31 cellular contexts compared by ENCODE assay signal in the genomic region with DNA sequence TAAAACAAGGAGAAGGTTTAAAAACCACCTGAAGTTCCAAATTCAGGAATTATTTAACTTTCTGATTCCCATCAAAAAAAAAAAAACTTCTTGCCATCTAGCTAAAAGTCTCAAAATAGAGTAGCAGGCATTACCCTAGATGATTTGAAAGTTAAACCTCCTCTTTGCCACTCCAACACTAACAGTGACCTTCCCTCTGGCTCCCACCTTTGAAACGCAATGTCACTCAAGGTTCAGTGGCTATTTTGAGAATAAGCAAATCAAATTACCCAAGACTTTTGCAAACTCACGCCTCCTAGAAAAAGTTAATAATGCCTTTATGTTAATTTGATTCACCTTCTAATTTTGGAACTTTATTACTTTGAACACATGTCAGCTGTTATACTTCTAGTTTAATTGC.
"Had no signal": no experiment of that assay in that cellular context is flagged by ENCODE, and none has a peak within 500 bp of the region (broad histone marks: within the 10 kb centered on the region; RNA-seq: fewer than 3 reads in every experiment).

No MANE protein-coding gene starts in this region.

- H3K27me3 ChIP-seq: brain microvascular endothelial cell had no signal

- H3K27ac Mint-ChIP-seq: activated CD4-positive, alpha-beta memory T cell treated with anti-CD3 and anti-CD28 coated beads, Interleukin-2, amount 10 ng/mL, durations not matched to agents 7 days and 5 days; activated CD8-positive, alpha-beta memory T cell treated with anti-CD3 and anti-CD28 coated beads, Interleukin-2, amount 10 ng/mL, durations not matched to agents 7 days and 5 days; activated naive CD4-positive, alpha-beta T cell treated with anti-CD3 and anti-CD28 coated beads, Interleukin-2, amount 10 ng/mL, durations not matched to agents 7 days and 5 days; activated naive CD8-positive, alpha-beta T cell; activated naive CD8-positive, alpha-beta T cell treated with anti-CD3 and anti-CD28 coated beads, Interleukin-2, amount 50 U/mL, for 24 hours had no signal

- H3K4me1 Mint-ChIP-seq: activated CD4-positive, alpha-beta memory T cell treated with anti-CD3 and anti-CD28 coated beads, Interleukin-2, amount 10 ng/mL, durations not matched to agents 7 days and 5 days; activated CD8-positive, alpha-beta memory T cell treated with anti-CD3 and anti-CD28 coated beads, Interleukin-2, amount 10 ng/mL, durations not matched to agents 7 days and 5 days; activated naive CD4-positive, alpha-beta T cell treated with anti-CD3 and anti-CD28 coated beads, Interleukin-2, amount 10 ng/mL, durations not matched to agents 7 days and 5 days; activated naive CD8-positive, alpha-beta T cell treated with anti-CD3 and anti-CD28 coated beads, Interleukin-2, amount 50 U/mL, for 24 hours; central memory CD8-positive, alpha-beta T cell had no signal

- DNase-seq: activated CD4-positive, alpha-beta memory T cell treated with anti-CD3 and anti-CD28 coated beads, Interleukin-2, amount 10 ng/mL, durations not matched to agents 7 days and 5 days; activated CD4-positive, alpha-beta T cell treated with anti-CD3 and anti-CD28 coated beads for 1 hour; activated CD4-positive, alpha-beta T cell treated with anti-CD3 and anti-CD28 coated beads for 48 hours; activated CD4-positive, CD25-positive, alpha-beta regulatory T cell; activated CD8-positive, alpha-beta memory T cell treated with anti-CD3 and anti-CD28 coated beads for 24 hours; activated CD8-positive, alpha-beta memory T cell treated with anti-CD3 and anti-CD28 coated beads, Interleukin-2, amount 10 ng/mL, durations not matched to agents 7 days and 5 days; activated CD8-positive, alpha-beta memory T cell treated with anti-CD3 and anti-CD28 coated beads, Interleukin-2, amount 50 U/mL, for 48 hours; activated effector memory CD4-positive, alpha-beta T cell treated with Interleukin-2 at 50 U/mL for 16 hours; activated naive CD4-positive, alpha-beta T cell treated with anti-CD3 and anti-CD28 coated beads, Interleukin-2, amount 10 ng/mL, durations not matched to agents 7 days and 5 days; activated naive CD8-positive, alpha-beta T cell treated with anti-CD3 and anti-CD28 coated beads, Interleukin-2, amount 50 U/mL, for 24 hours; activated T-cell treated with anti-CD3 and anti-CD28 coated beads, Interleukin-2, amount 50 U/mL, for 48 hours; anterior cingulate cortex; brain microvascular endothelial cell; KG1; MM.1S; MV-4-11; NCI-H1092; NCI-H1436 treated with DMSO at 0.1 percent for 48 hours; NCI-H1694 treated with DMSO at 0.1 percent for 48 hours; NCI-H2029; NCI-H345; NCI-H524 treated with DMSO at 0.1 percent for 48 hours; OCI-M1; Right ventricle myocardium superior; SW 1271; T-helper 1 cell; T-helper 2 cell; T-helper 9 cell; WERI-Rb-1 had no signal

- H3K9me3 Mint-ChIP-seq: activated CD4-positive, alpha-beta memory T cell treated with anti-CD3 and anti-CD28 coated beads, Interleukin-2, amount 10 ng/mL, durations not matched to agents 7 days and 5 days; activated naive CD4-positive, alpha-beta T cell treated with anti-CD3 and anti-CD28 coated beads, Interleukin-2, amount 10 ng/mL, durations not matched to agents 7 days and 5 days; activated naive CD8-positive, alpha-beta T cell treated with anti-CD3 and anti-CD28 coated beads, Interleukin-2, amount 50 U/mL, for 24 hours; central memory CD8-positive, alpha-beta T cell had no signal

- H3K27ac ChIP-seq: brain microvascular endothelial cell, WERI-Rb-1 had no signal

- H3K4me3 Mint-ChIP-seq: activated CD4-positive, alpha-beta memory T cell treated with anti-CD3 and anti-CD28 coated beads, Interleukin-2, amount 10 ng/mL, durations not matched to agents 7 days and 5 days; activated CD8-positive, alpha-beta memory T cell treated with anti-CD3 and anti-CD28 coated beads, Interleukin-2, amount 10 ng/mL, durations not matched to agents 7 days and 5 days; activated naive CD4-positive, alpha-beta T cell treated with anti-CD3 and anti-CD28 coated beads, Interleukin-2, amount 10 ng/mL, durations not matched to agents 7 days and 5 days; activated naive CD8-positive, alpha-beta T cell; activated naive CD8-positive, alpha-beta T cell treated with anti-CD3 and anti-CD28 coated beads, Interleukin-2, amount 50 U/mL, for 24 hours; central memory CD8-positive, alpha-beta T cell had no signal

- H3K36me3 ChIP-seq: brain microvascular endothelial cell, WERI-Rb-1 had no signal

- H3K27me3 Mint-ChIP-seq: activated CD4-positive, alpha-beta memory T cell treated with anti-CD3 and anti-CD28 coated beads, Interleukin-2, amount 10 ng/mL, durations not matched to agents 7 days and 5 days; activated CD8-positive, alpha-beta memory T cell treated with anti-CD3 and anti-CD28 coated beads, Interleukin-2, amount 10 ng/mL, durations not matched to agents 7 days and 5 days; activated naive CD4-positive, alpha-beta T cell treated with anti-CD3 and anti-CD28 coated beads, Interleukin-2, amount 10 ng/mL, durations not matched to agents 7 days and 5 days; activated naive CD8-positive, alpha-beta T cell; central memory CD8-positive, alpha-beta T cell had no signal

- H3K36me3 Mint-ChIP-seq: activated CD8-positive, alpha-beta memory T cell treated with anti-CD3 and anti-CD28 coated beads, Interleukin-2, amount 10 ng/mL, durations not matched to agents 7 days and 5 days; activated naive CD4-positive, alpha-beta T cell treated with anti-CD3 and anti-CD28 coated beads, Interleukin-2, amount 10 ng/mL, durations not matched to agents 7 days and 5 days; activated naive CD8-positive, alpha-beta T cell had no signal
